In genomic region chr12:47886471-47887240, GRCh38 we compare ENCODE assay signal across 15 cellular contexts. TPM values are rescaled to one million over a fixed set of nuclear protein-coding genes. Genes with fewer than 3 reads are reported as not detected.
DNase-seq lines count a peak whose midpoint lies in the region; ATAC-seq and TF ChIP-seq lines count a peak whose summit lies in the region.
"Had no signal": no experiment of that assay in that cellular context is flagged by ENCODE, and none has a peak within 500 bp of the region (broad histone marks: within the 10 kb centered on the region; RNA-seq: fewer than 3 reads in every experiment).

No MANE protein-coding gene starts in this region.

- peaks cover 34% of the 10 kb centered on the region for H3K36me3 Mint-ChIP-seq in T-helper 2 cell treated with Interferon-gamma antibody and Interleukin-4, amounts not matched to agents 5 μg/mL and 100 μg/mL, for 36 hours (ENCODE audit: low read depth)
- peaks cover 97% of the 10 kb centered on the region for H3K36me3 Mint-ChIP-seq in activated T-helper 2 cell treated with anti-CD3 and anti-CD28 coated beads, Interferon-gamma antibody, Interleukin-2, Interleukin-4, amounts not matched to agents 10 μg/mL and 5 μg/mL and 100 μg/mL, durations not matched to agents 14 hours and 24 hours and 36 hours (ENCODE audit: low read depth)

- TF ChIP-seq POLR2A in GM18505 (IDR thresholded peaks at IDR 0.05; ENCODE audit: borderline replicate concordance, extremely low read depth, insufficient read depth, insufficient read length): no peak

- no peaks in the 10 kb centered on the region for H3K9me3 Mint-ChIP-seq in T-helper 2 cell treated with Interferon-gamma antibody and Interleukin-4, amounts not matched to agents 5 μg/mL and 100 μg/mL, for 36 hours
- H3K9me3 Mint-ChIP-seq in activated T-helper 2 cell treated with anti-CD3 and anti-CD28 coated beads, Interferon-gamma antibody, Interleukin-2, Interleukin-4, amounts not matched to agents 10 μg/mL and 5 μg/mL and 100 μg/mL, durations not matched to agents 14 hours and 24 hours and 36 hours: no peaks in the 10 kb centered on the region

- H3K27me3 Mint-ChIP-seq in T-helper 2 cell treated with Interferon-gamma antibody and Interleukin-4, amounts not matched to agents 5 μg/mL and 100 μg/mL, for 36 hours (ENCODE audit: low read depth): no peaks in the 10 kb centered on the region
- no peaks in the 10 kb centered on the region for H3K27me3 Mint-ChIP-seq in activated T-helper 2 cell treated with anti-CD3 and anti-CD28 coated beads, Interferon-gamma antibody, Interleukin-2, Interleukin-4, amounts not matched to agents 10 μg/mL and 5 μg/mL and 100 μg/mL, durations not matched to agents 14 hours and 24 hours and 36 hours (ENCODE audit: low read depth)

- 0 out of 2 replicates have a peak, but pooled peaks have one; percentile 7 for TF ChIP-seq RAD21 in Ishikawa (IDR thresholded peaks at IDR 0.05; ENCODE audit: low read depth)

- no peak for DNase-seq in T-helper 2 cell treated with Interferon-gamma antibody and Interleukin-4, amounts not matched to agents 5 μg/mL and 100 μg/mL, for 36 hours (ENCODE audit: low spot score)
- DNase-seq in T-helper 2 cell: no peak
- DNase-seq in activated T-helper 2 cell treated with anti-CD3 and anti-CD28 coated beads, Interferon-gamma antibody, Interleukin-2, Interleukin-4, amounts not matched to agents 10 μg/mL and 5 μg/mL and 100 μg/mL, durations not matched to agents 14 hours and 24 hours and 36 hours (ENCODE audit: low spot score): no peak
- peak; percentile 52 for DNase-seq in kidney glomerular epithelial cell (lab: John Stamatoyannopoulos, UW)
- DNase-seq in nucleus accumbens (lab: John Stamatoyannopoulos, UW): no peak
- DNase-seq in globus pallidus (ENCODE audit: low spot score): no peak
- DNase-seq: activated CD8-positive, alpha-beta memory T cell treated with anti-CD3 and anti-CD28 coated beads, Interleukin-2, amount 50 U/mL, for 48 hours; dermis blood vessel endothelial cell; left ventricle myocardium inferior; NCI-H1417 treated with DMSO at 0.1 percent for 48 hours; NCI-H2227 treated with DMSO at 0.1 percent for 48 hours; stimulated activated CD4-positive, alpha-beta T cell treated with anti-CD3 and anti-CD28 coated beads, Interleukin-15, amount 100 ng/mL, for 24 hours had no signal

- intact Hi-C loops in activated T-helper 2 cell treated with anti-CD3 and anti-CD28 coated beads, Interferon-gamma antibody, Interleukin-2, Interleukin-4, amounts not matched to agents 10 μg/mL and 5 μg/mL and 100 μg/mL, durations not matched to agents 14 hours and 24 hours and 36 hours (cut with micrococcal nuclease): loop anchor here (5.0 to 10.0 kb wide), 5 partner anchors 76 to 612 kb away; partner anchors contain the start of genes ASB8, RPAP3 and TMEM106C

- H3K27ac Mint-ChIP-seq in T-helper 2 cell treated with Interferon-gamma antibody and Interleukin-4, amounts not matched to agents 5 μg/mL and 100 μg/mL, for 36 hours: peak overlapping the region; percentile 98
- H3K27ac Mint-ChIP-seq in activated T-helper 2 cell treated with anti-CD3 and anti-CD28 coated beads, Interferon-gamma antibody, Interleukin-2, Interleukin-4, amounts not matched to agents 10 μg/mL and 5 μg/mL and 100 μg/mL, durations not matched to agents 14 hours and 24 hours and 36 hours: peak overlapping the region; percentile 99

- peak overlapping the region; percentile 69 for H3K4me3 Mint-ChIP-seq in T-helper 2 cell treated with Interferon-gamma antibody and Interleukin-4, amounts not matched to agents 5 μg/mL and 100 μg/mL, for 36 hours
- peak overlapping the region; percentile 65 for H3K4me3 Mint-ChIP-seq in activated T-helper 2 cell treated with anti-CD3 and anti-CD28 coated beads, Interferon-gamma antibody, Interleukin-2, Interleukin-4, amounts not matched to agents 10 μg/mL and 5 μg/mL and 100 μg/mL, durations not matched to agents 14 hours and 24 hours and 36 hours (ENCODE audit: low read depth)

- peaks cover 86% of the 10 kb centered on the region for H3K4me1 Mint-ChIP-seq in T-helper 2 cell treated with Interferon-gamma antibody and Interleukin-4, amounts not matched to agents 5 μg/mL and 100 μg/mL, for 36 hours (ENCODE audit: low read depth)
- H3K4me1 Mint-ChIP-seq in activated T-helper 2 cell treated with anti-CD3 and anti-CD28 coated beads, Interferon-gamma antibody, Interleukin-2, Interleukin-4, amounts not matched to agents 10 μg/mL and 5 μg/mL and 100 μg/mL, durations not matched to agents 14 hours and 24 hours and 36 hours (ENCODE audit: low read depth): peaks cover 87% of the 10 kb centered on the region

- ATAC-seq in GM18505 (IDR thresholded peaks at IDR 0.05; ENCODE audit: unreplicated experiment): no peak
- ATAC-seq: SK-N-SH treated with all-trans-retinoic acid at 6 μM for 48 hours had no signal

- no peak for TF ChIP-seq EP300 in Ishikawa (IDR thresholded peaks at IDR 0.05; ENCODE audit: borderline replicate concordance)

TF ChIP-seq in Ishikawa, 13 proteins besides CTCF, POLR2A, EP300 and RAD21:
- TF ChIP-seq, protein P1, sequence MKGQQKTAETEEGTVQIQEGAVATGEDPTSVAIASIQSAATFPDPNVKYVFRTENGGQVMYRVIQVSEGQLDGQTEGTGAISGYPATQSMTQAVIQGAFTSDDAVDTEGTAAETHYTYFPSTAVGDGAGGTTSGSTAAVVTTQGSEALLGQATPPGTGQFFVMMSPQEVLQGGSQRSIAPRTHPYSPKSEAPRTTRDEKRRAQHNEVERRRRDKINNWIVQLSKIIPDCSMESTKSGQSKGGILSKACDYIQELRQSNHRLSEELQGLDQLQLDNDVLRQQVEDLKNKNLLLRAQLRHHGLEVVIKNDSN (IDR thresholded peaks at IDR 0.05): no peak

RNA-seq across cellular contexts. Expression of gene VDR, which starts 18.1 kb away (rescaled TPM):
- 312 and 317 TPM in 2 replicates for total RNA-seq in activated T-helper 2 cell treated with anti-CD3 and anti-CD28 coated beads, Interferon-gamma antibody, Interleukin-2, Interleukin-4, amounts not matched to agents 10 μg/mL and 5 μg/mL and 100 μg/mL, durations not matched to agents 14 hours and 24 hours and 36 hours
